In the genomic region with DNA sequence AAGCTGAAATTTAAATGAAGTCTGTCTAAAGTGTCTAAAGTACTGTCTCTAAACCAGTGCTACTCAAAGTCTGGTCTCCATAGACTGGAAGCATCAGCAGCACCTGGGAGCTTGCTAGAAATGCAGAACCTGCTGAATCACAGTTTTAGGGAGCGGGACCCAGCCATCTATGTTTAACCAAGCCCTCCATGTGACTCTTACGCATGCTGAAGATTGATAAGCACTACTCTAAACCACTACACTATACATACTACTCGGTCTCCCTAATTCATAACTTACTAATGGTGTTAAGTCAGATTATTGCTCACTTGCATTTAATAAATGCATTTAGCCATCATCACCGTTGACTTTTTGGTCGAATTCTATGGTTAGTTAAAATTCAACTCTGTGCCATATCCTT, we compare ENCODE assay signal across 25 cellular contexts.
"Had no signal": no experiment of that assay in that cellular context is flagged by ENCODE, and none has a peak within 500 bp of the region (broad histone marks: within the 10 kb centered on the region; RNA-seq: fewer than 3 reads in every experiment).

No MANE protein-coding gene starts in this region.

- H3K27ac ChIP-seq: coronary artery, esophagus squamous epithelium, heart right ventricle, neural progenitor cell, prostate gland, right atrium auricular region, sigmoid colon, stomach, thyroid gland, vagina had no signal

- FAIRE-seq: endothelial cell of umbilical vein, islet of Langerhans had no signal

- H3K4me1 ChIP-seq: esophagus squamous epithelium, heart right ventricle, prostate gland, right atrium auricular region, stomach, thyroid gland, vagina had no signal

- H3K36me3 ChIP-seq: esophagus squamous epithelium, heart right ventricle, neural progenitor cell, prostate gland, right atrium auricular region, sigmoid colon, stomach, thyroid gland, vagina had no signal

- DNase-seq: dermis blood vessel endothelial cell; effector memory CD4-positive, alpha-beta T cell; esophagus squamous epithelium; foreskin melanocyte; glutamatergic neuron; heart right ventricle; hippocampal formation; left colon; naive thymus-derived CD4-positive, alpha-beta T cell; sigmoid colon; stimulated activated CD4-positive, alpha-beta T cell treated with anti-CD3 and anti-CD28 coated beads, Interleukin-2, amount 100 ng/mL, for 24 hours; stimulated activated CD4-positive, alpha-beta T cell treated with anti-CD3 and anti-CD28 coated beads, Interleukin-4, amount 100 ng/mL, for 24 hours; stimulated activated naive CD4-positive, alpha-beta T cell treated with Interleukin-2 at 50 U/mL for 16 hours; stomach; thyroid gland; trophoblast cell had no signal

- H3K9me3 ChIP-seq: esophagus squamous epithelium, prostate gland, right atrium auricular region, sigmoid colon, stomach, thyroid gland, vagina had no signal

- H3K4me2 ChIP-seq: neural progenitor cell had no signal

- H3K9ac ChIP-seq: neural progenitor cell had no signal

- H3K27me3 ChIP-seq: esophagus squamous epithelium, heart right ventricle, neural progenitor cell, right atrium auricular region, sigmoid colon, stomach, thyroid gland, vagina had no signal

- H2AFZ ChIP-seq: neural progenitor cell had no signal

- ATAC-seq: heart right ventricle; left colon; naive thymus-derived CD4-positive, alpha-beta T cell; stimulated activated effector memory CD8-positive, alpha-beta T cell treated with anti-CD3 and anti-CD28 coated beads, Interleukin-12 subunit alpha, Interleukin-12 subunit beta, amount 100 ng/mL, for 72 hours had no signal

- H3K4me3 ChIP-seq: coronary artery, esophagus squamous epithelium, heart right ventricle, lung, neural progenitor cell, prostate gland, right atrium auricular region, sigmoid colon, stomach, thyroid gland, vagina had no signal
